In genomic region chr1:29397256-29397590, GRCh38 we compare ENCODE assay signal across 28 cellular contexts.
"Had no signal": no experiment of that assay in that cellular context is flagged by ENCODE, and none has a peak within 500 bp of the region (broad histone marks: within the 10 kb centered on the region; RNA-seq: fewer than 3 reads in every experiment).

No MANE protein-coding gene starts in this region.

- H3K36me3 ChIP-seq: brain microvascular endothelial cell, cardiac muscle cell, Peyer's patch, SJSA1 had no signal

- H3K9me3 ChIP-seq: Peyer's patch had no signal

- H3K27ac ChIP-seq: brain microvascular endothelial cell, cardiac muscle cell, Peyer's patch, RWPE1, SJSA1 had no signal

- H3K27me3 ChIP-seq: brain microvascular endothelial cell, Peyer's patch, SJSA1 had no signal

- ATAC-seq: activated T-helper 17 cell treated with anti-CD3 and anti-CD28 coated beads, Interleukin-2, amount 50 U/mL, for 72 hours; K562; T-helper 17 cell had no signal

- H3K4me1 ChIP-seq: Peyer's patch, SJSA1 had no signal

- DNase-seq: activated B cell treated with CpG ODN at 0.5 μM for 24 hours; activated CD4-positive, alpha-beta T cell treated with anti-CD3 and anti-CD28 coated beads for 1 hour; activated CD4-positive, alpha-beta T cell treated with anti-CD3 and anti-CD28 coated beads, Interleukin-2, amount 10 ng/mL, durations not matched to agents 24 days and 14 days; activated CD4-positive, alpha-beta T cell treated with anti-CD3 and anti-CD28 coated beads, Interleukin-2, amount 50 U/mL, for 48 hours; activated gamma-delta T cell; activated naive CD4-positive, alpha-beta T cell treated with anti-CD3 and anti-CD28 coated beads for 36 hours; activated T-cell treated with anti-CD3 and anti-CD28 coated beads for 4 hours; activated T-cell treated with anti-CD3 and anti-CD28 coated beads, Interleukin-2, amount 50 U/mL, for 48 hours; Karpas-422; MM.1S; NCI-H1105 treated with DMSO at 0.1 percent for 48 hours; NCI-H1436 treated with DMSO at 0.1 percent for 48 hours; NCI-H187; NCI-H2081; NCI-H226; NCI-H774; NK-92 treated with Interleukin-12 subunit alpha and Interleukin-12 subunit beta, amount 100 ng/mL, for 24 hours; OCI-M1; Peyer's patch; SHP77; T-helper 17 cell; T-helper 9 cell had no signal

- H3K4me3 ChIP-seq: cardiac muscle cell, K562, Peyer's patch, SJSA1 had no signal
